ENCODE assay signal across 2 cellular contexts in the genomic region with DNA sequence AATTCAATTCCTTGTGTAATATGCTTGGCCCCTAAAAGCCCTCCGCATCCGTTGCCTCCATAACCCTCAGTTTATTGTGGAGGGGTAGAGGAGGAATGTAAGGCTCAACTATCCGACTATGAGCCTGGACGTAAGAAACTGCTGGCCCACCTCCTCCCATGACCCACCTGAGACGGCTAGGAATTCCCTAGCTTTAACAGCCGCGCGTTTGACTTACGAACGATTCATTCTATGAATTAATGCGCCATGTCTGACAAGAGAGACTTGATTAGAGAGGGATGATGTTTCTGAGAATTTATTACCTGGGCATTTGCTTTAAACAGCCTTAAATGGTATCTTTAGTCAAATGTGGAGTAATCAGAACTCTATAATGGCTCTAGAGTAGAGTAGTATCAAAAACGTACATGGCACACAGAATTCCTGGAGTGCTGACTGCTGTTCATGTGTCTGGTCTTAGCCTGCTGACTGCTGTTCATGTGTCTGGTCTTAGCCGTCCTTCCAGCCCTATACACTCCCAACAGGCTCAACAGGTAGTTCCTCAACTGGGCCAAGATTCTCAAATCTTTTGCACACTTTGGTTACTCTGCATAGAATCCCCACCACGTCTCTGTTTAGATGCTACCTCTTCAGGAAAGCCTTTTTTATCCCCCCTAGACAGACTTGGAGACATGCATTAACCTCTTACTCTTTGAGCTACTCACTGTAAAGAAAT.
TF ChIP-seq lines count a peak whose summit lies in the region.

No MANE protein-coding gene starts in this region.

TF ChIP-seq in A549, 52 proteins besides CTCF, POLR2A, EP300 and RAD21 (continued from another document):
- TF ChIP-seq, protein P1, sequence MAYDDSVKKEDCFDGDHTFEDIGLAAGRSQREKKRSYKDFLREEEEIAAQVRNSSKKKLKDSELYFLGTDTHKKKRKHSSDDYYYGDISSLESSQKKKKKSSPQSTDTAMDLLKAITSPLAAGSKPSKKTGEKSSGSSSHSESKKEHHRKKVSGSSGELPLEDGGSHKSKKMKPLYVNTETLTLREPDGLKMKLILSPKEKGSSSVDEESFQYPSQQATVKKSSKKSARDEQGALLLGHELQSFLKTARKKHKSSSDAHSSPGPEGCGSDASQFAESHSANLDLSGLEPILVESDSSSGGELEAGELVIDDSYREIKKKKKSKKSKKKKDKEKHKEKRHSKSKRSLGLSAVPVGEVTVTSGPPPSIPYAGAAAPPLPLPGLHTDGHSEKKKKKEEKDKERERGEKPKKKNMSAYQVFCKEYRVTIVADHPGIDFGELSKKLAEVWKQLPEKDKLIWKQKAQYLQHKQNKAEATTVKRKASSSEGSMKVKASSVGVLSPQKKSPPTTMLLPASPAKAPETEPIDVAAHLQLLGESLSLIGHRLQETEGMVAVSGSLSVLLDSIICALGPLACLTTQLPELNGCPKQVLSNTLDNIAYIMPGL (CRISPR knock-in tag; IDR thresholded peaks at IDR 0.05; ENCODE audit: borderline replicate concordance): no peak
- TF ChIP-seq FOSB (CRISPR knock-in tag; IDR thresholded peaks at IDR 0.05) (no peak), RCOR1 (IDR thresholded peaks at IDR 0.05; ENCODE audit: low read depth, low read length) (no peak), ZSCAN20 (CRISPR knock-in tag; IDR thresholded peaks at IDR 0.05) (no peak), CHD2 (IDR thresholded peaks at IDR 0.05; ENCODE audit: low read length, partially characterized antibody) (no peak), RARB (CRISPR knock-in tag; IDR thresholded peaks at IDR 0.05) (no peak), HOXB5 (CRISPR knock-in tag; IDR thresholded peaks at IDR 0.05) (no peak), HDAC2 (IDR thresholded peaks at IDR 0.05) (no peak), JUNB (IDR thresholded peaks at IDR 0.05) (no peak), FOXS1 (CRISPR knock-in tag; IDR thresholded peaks at IDR 0.05) (no peak), NFE2L2 (conservative IDR thresholded peaks at IDR 0.05; ENCODE audit: low read length) (no peak), BHLHE40 (IDR thresholded peaks at IDR 0.05; ENCODE audit: low read depth, low read length) (no peak), GATA3 (IDR thresholded peaks at IDR 0.05; ENCODE audit: borderline replicate concordance) (no peak), FOSL2 (IDR thresholded peaks at IDR 0.05) (no peak), FOSL2 (CRISPR knock-in tag; IDR thresholded peaks at IDR 0.05) (no peak), RFX5 (IDR thresholded peaks at IDR 0.05) (no peak), RNF2 (IDR thresholded peaks at IDR 0.05; ENCODE audit: borderline replicate concordance, low read depth) (no peak)
- TF ChIP-seq, protein P2, sequence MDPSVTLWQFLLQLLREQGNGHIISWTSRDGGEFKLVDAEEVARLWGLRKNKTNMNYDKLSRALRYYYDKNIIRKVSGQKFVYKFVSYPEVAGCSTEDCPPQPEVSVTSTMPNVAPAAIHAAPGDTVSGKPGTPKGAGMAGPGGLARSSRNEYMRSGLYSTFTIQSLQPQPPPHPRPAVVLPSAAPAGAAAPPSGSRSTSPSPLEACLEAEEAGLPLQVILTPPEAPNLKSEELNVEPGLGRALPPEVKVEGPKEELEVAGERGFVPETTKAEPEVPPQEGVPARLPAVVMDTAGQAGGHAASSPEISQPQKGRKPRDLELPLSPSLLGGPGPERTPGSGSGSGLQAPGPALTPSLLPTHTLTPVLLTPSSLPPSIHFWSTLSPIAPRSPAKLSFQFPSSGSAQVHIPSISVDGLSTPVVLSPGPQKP (IDR thresholded peaks at IDR 0.05; ENCODE audit: low read depth, low read length): no peak
- TF ChIP-seq, protein P3, sequence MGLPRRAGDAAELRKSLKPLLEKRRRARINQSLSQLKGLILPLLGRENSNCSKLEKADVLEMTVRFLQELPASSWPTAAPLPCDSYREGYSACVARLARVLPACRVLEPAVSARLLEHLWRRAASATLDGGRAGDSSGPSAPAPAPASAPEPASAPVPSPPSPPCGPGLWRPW (IDR thresholded peaks at IDR 0.05): no peak
- TF ChIP-seq, protein P4, sequence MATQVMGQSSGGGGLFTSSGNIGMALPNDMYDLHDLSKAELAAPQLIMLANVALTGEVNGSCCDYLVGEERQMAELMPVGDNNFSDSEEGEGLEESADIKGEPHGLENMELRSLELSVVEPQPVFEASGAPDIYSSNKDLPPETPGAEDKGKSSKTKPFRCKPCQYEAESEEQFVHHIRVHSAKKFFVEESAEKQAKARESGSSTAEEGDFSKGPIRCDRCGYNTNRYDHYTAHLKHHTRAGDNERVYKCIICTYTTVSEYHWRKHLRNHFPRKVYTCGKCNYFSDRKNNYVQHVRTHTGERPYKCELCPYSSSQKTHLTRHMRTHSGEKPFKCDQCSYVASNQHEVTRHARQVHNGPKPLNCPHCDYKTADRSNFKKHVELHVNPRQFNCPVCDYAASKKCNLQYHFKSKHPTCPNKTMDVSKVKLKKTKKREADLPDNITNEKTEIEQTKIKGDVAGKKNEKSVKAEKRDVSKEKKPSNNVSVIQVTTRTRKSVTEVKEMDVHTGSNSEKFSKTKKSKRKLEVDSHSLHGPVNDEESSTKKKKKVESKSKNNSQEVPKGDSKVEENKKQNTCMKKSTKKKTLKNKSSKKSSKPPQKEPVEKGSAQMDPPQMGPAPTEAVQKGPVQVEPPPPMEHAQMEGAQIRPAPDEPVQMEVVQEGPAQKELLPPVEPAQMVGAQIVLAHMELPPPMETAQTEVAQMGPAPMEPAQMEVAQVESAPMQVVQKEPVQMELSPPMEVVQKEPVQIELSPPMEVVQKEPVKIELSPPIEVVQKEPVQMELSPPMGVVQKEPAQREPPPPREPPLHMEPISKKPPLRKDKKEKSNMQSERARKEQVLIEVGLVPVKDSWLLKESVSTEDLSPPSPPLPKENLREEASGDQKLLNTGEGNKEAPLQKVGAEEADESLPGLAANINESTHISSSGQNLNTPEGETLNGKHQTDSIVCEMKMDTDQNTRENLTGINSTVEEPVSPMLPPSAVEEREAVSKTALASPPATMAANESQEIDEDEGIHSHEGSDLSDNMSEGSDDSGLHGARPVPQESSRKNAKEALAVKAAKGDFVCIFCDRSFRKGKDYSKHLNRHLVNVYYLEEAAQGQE (IDR thresholded peaks at IDR 0.05): no peak
TF ChIP-seq in A549: peak in this region for 0.

TF ChIP-seq in HCT116, 20 proteins besides CTCF, POLR2A, EP300 and RAD21 (continued from another document):
- TF ChIP-seq, protein P4 (IDR thresholded peaks at IDR 0.05; ENCODE audit: low read depth): no peak
- TF ChIP-seq FOSL1 (IDR thresholded peaks at IDR 0.05; ENCODE audit: low read depth) (no peak), JUND (IDR thresholded peaks at IDR 0.05) (no peak), SRF (IDR thresholded peaks at IDR 0.05; ENCODE audit: low read depth) (no peak)
- TF ChIP-seq, protein P5, sequence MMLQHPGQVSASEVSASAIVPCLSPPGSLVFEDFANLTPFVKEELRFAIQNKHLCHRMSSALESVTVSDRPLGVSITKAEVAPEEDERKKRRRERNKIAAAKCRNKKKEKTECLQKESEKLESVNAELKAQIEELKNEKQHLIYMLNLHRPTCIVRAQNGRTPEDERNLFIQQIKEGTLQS (IDR thresholded peaks at IDR 0.05): no peak
- TF ChIP-seq, protein P6, sequence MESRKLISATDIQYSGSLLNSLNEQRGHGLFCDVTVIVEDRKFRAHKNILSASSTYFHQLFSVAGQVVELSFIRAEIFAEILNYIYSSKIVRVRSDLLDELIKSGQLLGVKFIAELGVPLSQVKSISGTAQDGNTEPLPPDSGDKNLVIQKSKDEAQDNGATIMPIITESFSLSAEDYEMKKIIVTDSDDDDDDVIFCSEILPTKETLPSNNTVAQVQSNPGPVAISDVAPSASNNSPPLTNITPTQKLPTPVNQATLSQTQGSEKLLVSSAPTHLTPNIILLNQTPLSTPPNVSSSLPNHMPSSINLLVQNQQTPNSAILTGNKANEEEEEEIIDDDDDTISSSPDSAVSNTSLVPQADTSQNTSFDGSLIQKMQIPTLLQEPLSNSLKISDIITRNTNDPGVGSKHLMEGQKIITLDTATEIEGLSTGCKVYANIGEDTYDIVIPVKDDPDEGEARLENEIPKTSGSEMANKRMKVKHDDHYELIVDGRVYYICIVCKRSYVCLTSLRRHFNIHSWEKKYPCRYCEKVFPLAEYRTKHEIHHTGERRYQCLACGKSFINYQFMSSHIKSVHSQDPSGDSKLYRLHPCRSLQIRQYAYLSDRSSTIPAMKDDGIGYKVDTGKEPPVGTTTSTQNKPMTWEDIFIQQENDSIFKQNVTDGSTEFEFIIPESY (IDR thresholded peaks at IDR 0.05; ENCODE audit: extremely low read depth, insufficient replicate concordance, low read length): no peak
